Comparison of ENCODE assay signal across 22 cellular contexts in genomic region chr2:164335947-164336346, GRCh38.
DNase-seq lines count a peak whose midpoint lies in the region; ATAC-seq and TF ChIP-seq lines count a peak whose summit lies in the region.
"Had no signal": no experiment of that assay in that cellular context is flagged by ENCODE, and none has a peak within 500 bp of the region (broad histone marks: within the 10 kb centered on the region; RNA-seq: fewer than 3 reads in every experiment).

No MANE protein-coding gene starts in this region.

- H3K27me3 Mint-ChIP-seq in natural killer cell treated with Interleukin-12 subunit alpha and Interleukin-12 subunit beta and Interleukin-15 and Interleukin-18, amount 100 ng/mL, for 72 hours: no peaks in the 10 kb centered on the region
- H3K27me3 Mint-ChIP-seq: activated T-cell treated with anti-CD3 and anti-CD28 coated beads, Interleukin-2, amount 50 U/mL, for 24 hours; brain had no signal

- no peak for TF ChIP-seq POLR2A in upper lobe of left lung (IDR thresholded peaks at IDR 0.05)
- TF ChIP-seq POLR2A in erythroblast (IDR thresholded peaks at IDR 0.05; ENCODE audit: low read length): no peak

- ATAC-seq in upper lobe of left lung (ENCODE audit: low FRiP score in 2 of 2): peak; percentile 17 to 69
- no peak for ATAC-seq in natural killer cell treated with Interleukin-12 subunit alpha and Interleukin-12 subunit beta and Interleukin-15 and Interleukin-18, amount 100 ng/mL, for 72 hours
- ATAC-seq: activated CD8-positive, alpha-beta T cell treated with anti-CD3 and anti-CD28 coated beads, Interleukin-2, amount 10 ng/mL, durations not matched to agents 7 days and 5 days; CD8-positive, alpha-beta T cell; heart left ventricle; Panc1 had no signal

- no peaks in the 10 kb centered on the region for H3K27me3 ChIP-seq in upper lobe of left lung
- H3K27me3 ChIP-seq: heart left ventricle, SJCRH30 had no signal

- whole genome bisulfite sequencing in upper lobe of left lung, 2 donors: 43 to 51% methylated on average over 2 of the region's 2 CpGs

- H3K36me3 ChIP-seq in upper lobe of left lung: no peaks in the 10 kb centered on the region
- H3K36me3 ChIP-seq: HAP-1, heart left ventricle, SJCRH30 had no signal

- no peak overlapping the region for H3K4me3 Mint-ChIP-seq in natural killer cell treated with Interleukin-12 subunit alpha and Interleukin-12 subunit beta and Interleukin-15 and Interleukin-18, amount 100 ng/mL, for 72 hours
- H3K4me3 Mint-ChIP-seq: activated CD8-positive, alpha-beta T cell treated with anti-CD3 and anti-CD28 coated beads, Interleukin-2, amount 10 ng/mL, durations not matched to agents 7 days and 5 days; activated T-cell treated with anti-CD3 and anti-CD28 coated beads, Interleukin-2, amount 50 U/mL, for 24 hours; brain; CD8-positive, alpha-beta T cell had no signal

- H3K27ac Mint-ChIP-seq in natural killer cell treated with Interleukin-12 subunit alpha and Interleukin-12 subunit beta and Interleukin-15 and Interleukin-18, amount 100 ng/mL, for 72 hours: no peak overlapping the region
- H3K27ac Mint-ChIP-seq: activated CD8-positive, alpha-beta T cell treated with anti-CD3 and anti-CD28 coated beads, Interleukin-2, amount 10 ng/mL, durations not matched to agents 7 days and 5 days; activated T-cell treated with anti-CD3 and anti-CD28 coated beads, Interleukin-2, amount 50 U/mL, for 24 hours; brain; CD8-positive, alpha-beta T cell had no signal

- TF ChIP-seq EP300 in upper lobe of left lung (IDR thresholded peaks at IDR 0.05): no peak

- H3K4me3 ChIP-seq in upper lobe of left lung: no peak overlapping the region
- H3K4me3 ChIP-seq: HAP-1, heart left ventricle, SJCRH30 had no signal

- no peak for TF ChIP-seq CTCF in upper lobe of left lung (IDR thresholded peaks at IDR 0.05)

- no peaks in the 10 kb centered on the region for H3K4me1 ChIP-seq in upper lobe of left lung
- H3K4me1 ChIP-seq: HAP-1, heart left ventricle, SJCRH30 had no signal

- DNase-seq in NCI-H146 (lab: John Stamatoyannopoulos, UW) (peak; percentile 4), NCI-H146 treated with DMSO at 0.1 percent for 48 hours (lab: John Stamatoyannopoulos, UW; ENCODE audit: unreplicated experiment) (no peak), NCI-H345 (lab: John Stamatoyannopoulos, UW) (peak; percentile 48), SHP77 (lab: John Stamatoyannopoulos, UW) (peak; percentile 53 to 70), upper lobe of left lung (peak in 1 of 2 donors; percentile 30), dermis blood vessel endothelial cell (no peak), erythroblast (lab: John Stamatoyannopoulos, UW) (no peak)
- DNase-seq in natural killer cell treated with Interleukin-12 subunit alpha and Interleukin-12 subunit beta and Interleukin-15 and Interleukin-18, amount 100 ng/mL, for 72 hours (ENCODE audit: low spot score): no peak
- DNase-seq: activated CD4-positive, CD25-positive, alpha-beta regulatory T cell treated with anti-CD3 and anti-CD28 coated beads, Interleukin-2, amount 50 U/mL, for 72 hours; activated CD8-positive, alpha-beta T cell treated with anti-CD3 and anti-CD28 coated beads, Interleukin-2, amount 10 ng/mL, durations not matched to agents 7 days and 5 days; activated gamma-delta T cell treated with Interleukin-2 at 50 U/mL for 16 hours; activated T-cell treated with anti-CD3 and anti-CD28 coated beads, Interleukin-2, amount 50 U/mL, for 24 hours; AML-193; CD8-positive, alpha-beta T cell; heart left ventricle; mesendoderm; MV-4-11; SJCRH30; T-helper 1 cell had no signal

- no peaks in the 10 kb centered on the region for H3K4me1 Mint-ChIP-seq in natural killer cell treated with Interleukin-12 subunit alpha and Interleukin-12 subunit beta and Interleukin-15 and Interleukin-18, amount 100 ng/mL, for 72 hours (ENCODE audit: low read depth in 2 of 2)
- H3K4me1 Mint-ChIP-seq: brain had no signal

- no peak overlapping the region for H3K27ac ChIP-seq in upper lobe of left lung
- H3K27ac ChIP-seq: heart left ventricle, SJCRH30 had no signal

- H3K9me3 Mint-ChIP-seq in natural killer cell treated with Interleukin-12 subunit alpha and Interleukin-12 subunit beta and Interleukin-15 and Interleukin-18, amount 100 ng/mL, for 72 hours: peaks cover 18% of the 10 kb centered on the region

- H3K36me3 Mint-ChIP-seq in natural killer cell treated with Interleukin-12 subunit alpha and Interleukin-12 subunit beta and Interleukin-15 and Interleukin-18, amount 100 ng/mL, for 72 hours: peaks cover 10% of the 10 kb centered on the region
- H3K36me3 Mint-ChIP-seq: brain; CD8-positive, alpha-beta T cell had no signal

- H3K9me3 ChIP-seq in upper lobe of left lung: no peaks in the 10 kb centered on the region
- H3K9me3 ChIP-seq: HAP-1, SJCRH30 had no signal

Comparison
In these comparisons a context has a peak if more than half of its experiments do, and no peak if none do; other contexts are left out.
1. DNase-seq: peak in NCI-H146 (single experiment), NCI-H345 (single experiment) and SHP77 (2 of 2); none in NCI-H146 treated with DMSO at 0.1 percent for 48 hours (single experiment), dermis blood vessel endothelial cell (single experiment), natural killer cell treated with Interleukin-12 subunit alpha and Interleukin-12 subunit beta and Interleukin-15 and Interleukin-18, amount 100 ng/mL, for 72 hours (single experiment) and erythroblast (0 of 2).
2. ATAC-seq: peak in upper lobe of left lung (2 of 2); none in natural killer cell treated with Interleukin-12 subunit alpha and Interleukin-12 subunit beta and Interleukin-15 and Interleukin-18, amount 100 ng/mL, for 72 hours (0 of 2).